Comparison of ENCODE assay signal across 17 cellular contexts in the genomic region with DNA sequence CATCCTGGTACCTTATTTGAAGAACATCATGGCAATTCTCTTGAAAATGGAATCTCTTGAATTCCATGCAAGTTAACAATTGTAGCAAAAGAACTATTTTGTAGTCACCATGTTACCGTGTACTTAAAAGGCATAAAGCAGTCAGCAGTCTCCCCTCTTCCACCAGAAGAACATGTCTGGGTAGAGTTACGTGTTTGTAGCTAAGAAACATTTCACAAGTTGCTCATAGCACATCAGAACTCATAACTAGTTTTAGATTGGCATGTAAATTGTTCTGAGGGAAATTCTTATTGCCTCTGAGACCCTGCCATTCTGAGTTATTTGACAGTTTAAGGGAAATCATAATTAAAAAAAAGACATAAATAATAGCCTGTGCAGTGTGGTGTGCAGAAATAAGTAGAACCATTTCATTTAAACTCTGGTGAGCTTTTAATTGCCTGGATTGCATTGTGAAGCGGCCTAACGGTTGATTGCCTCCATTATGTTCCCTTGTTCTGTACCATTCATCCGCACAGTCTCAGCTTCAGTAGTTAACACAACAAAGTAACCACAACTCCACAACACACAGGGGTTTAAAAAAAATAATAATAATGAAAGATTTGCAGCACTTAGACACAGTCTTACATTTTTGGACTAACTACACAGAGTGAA.
DNase-seq lines count a peak whose midpoint lies in the region; ATAC-seq and TF ChIP-seq lines count a peak whose summit lies in the region.
"Had no signal": no experiment of that assay in that cellular context is flagged by ENCODE, and none has a peak within 500 bp of the region (broad histone marks: within the 10 kb centered on the region; RNA-seq: fewer than 3 reads in every experiment).

No MANE protein-coding gene starts in this region.

- in situ Hi-C loops in KBM-7 (cut with MboI; ENCODE audit: low pct_unique_long_range_greater_than_20kb, low sequenced_read_pairs) = no loop called here

- H3K36me3 ChIP-seq in rectal smooth muscle tissue (ENCODE audit: control insufficient read depth, insufficient read depth, low read length) = no peaks in the 10 kb centered on the region

- ATAC-seq in HG03280 (IDR thresholded peaks at IDR 0.05; ENCODE audit: unreplicated experiment) = no peak
- ATAC-seq: psoas muscle had no signal

- no peak overlapping the region for H3K9ac ChIP-seq in rectal smooth muscle tissue (ENCODE audit: low read length)

- no peak for TF ChIP-seq CTCF in fibroblast of pulmonary artery (IDR thresholded peaks at IDR 0.05; ENCODE audit: low read length, missing control alignments)

- peak overlapping the region; percentile 79 for H3K4me3 ChIP-seq in fibroblast of pulmonary artery (replicated peaks; ENCODE audit: low read depth, low read length)
- peak overlapping the region; percentile 59 for H3K4me3 ChIP-seq in rectal smooth muscle tissue (ENCODE audit: low read length)
- H3K4me3 ChIP-seq: psoas muscle had no signal

- H3K27ac ChIP-seq in rectal smooth muscle tissue (ENCODE audit: low read depth, low read length) = peak overlapping the region; percentile 89
- H3K27ac ChIP-seq: psoas muscle had no signal

- DNase-seq in DMS79 treated with DMSO at 0.1 percent for 48 hours (lab: John Stamatoyannopoulos, UW) (peak; percentile 91), NCI-H345 treated with DMSO at 0.1 percent for 48 hours (lab: John Stamatoyannopoulos, UW; ENCODE audit: unreplicated experiment) (peak; percentile 67), fibroblast of pulmonary artery (ENCODE audit: low read depth) (no peak), KBM-7 (no peak), NCI-H1694 treated with DMSO at 0.1 percent for 48 hours (lab: John Stamatoyannopoulos, UW) (no peak)
- DNase-seq in activated CD4-positive, alpha-beta T cell treated with anti-CD3 and anti-CD28 coated beads, Interleukin-2, amount 50 U/mL, for 4 hours = no peak
- DNase-seq: activated CD4-positive, alpha-beta T cell treated with anti-CD3 and anti-CD28 coated beads, Interleukin-2, amount 50 U/mL, for 48 hours; aorta; C1 segment of cervical spinal cord; effector memory CD4-positive, alpha-beta T cell; foreskin fibroblast; MM.1S; psoas muscle; SHP77; T1000 had no signal

- no peaks in the 10 kb centered on the region for H3K27me3 ChIP-seq in rectal smooth muscle tissue (ENCODE audit: control insufficient read depth, insufficient read depth, low read length)

- peaks cover 3% of the 10 kb centered on the region for H3K4me1 ChIP-seq in rectal smooth muscle tissue (ENCODE audit: control insufficient read depth, insufficient read depth, low read length)
- H3K4me1 ChIP-seq: psoas muscle had no signal

Comparison
In these comparisons a context has a peak if more than half of its experiments do, and no peak if none do; other contexts are left out.
1. DNase-seq: peak in DMS79 treated with DMSO at 0.1 percent for 48 hours (single experiment) and NCI-H345 treated with DMSO at 0.1 percent for 48 hours (single experiment); none in fibroblast of pulmonary artery (single experiment), KBM-7 (single experiment), NCI-H1694 treated with DMSO at 0.1 percent for 48 hours (single experiment) and activated CD4-positive, alpha-beta T cell treated with anti-CD3 and anti-CD28 coated beads, Interleukin-2, amount 50 U/mL, for 4 hours (0 of 2).